In genomic region chr2:140808816-140809215, GRCh38 we compare ENCODE assay signal across 11 cellular contexts.
DNase-seq lines count a peak whose midpoint lies in the region; ATAC-seq, FAIRE-seq and TF ChIP-seq lines count a peak whose summit lies in the region.
"Had no signal": no experiment of that assay in that cellular context is flagged by ENCODE, and none has a peak within 500 bp of the region (broad histone marks: within the 10 kb centered on the region; RNA-seq: fewer than 3 reads in every experiment).

No MANE protein-coding gene starts in this region.

- DNase-seq in NCI-H526 (lab: John Stamatoyannopoulos, UW): peak; percentile 1 to 48
- no peak for DNase-seq in NCI-H526 treated with DMSO at 0.1 percent for 48 hours (lab: John Stamatoyannopoulos, UW)
- DNase-seq in NCI-H2029 treated with DMSO at 0.1 percent for 48 hours (lab: John Stamatoyannopoulos, UW): peak; percentile 18
- peak; percentile 11 for DNase-seq in iPS-NIHi7 (ENCODE audit: extremely low spot score)
- DNase-seq in small intestine: no peak
- DNase-seq in H54 (ENCODE audit: insufficient read length, low spot score): no peak
- DNase-seq in frontal cortex (ENCODE audit: low spot score in 2 of 2): no peak
- DNase-seq: activated T-cell treated with anti-CD3 and anti-CD28 coated beads, Interleukin-2, amount 50 U/mL, for 4 hours; pancreas had no signal

- no peaks in the 10 kb centered on the region for H3K36me3 ChIP-seq in small intestine (ENCODE audit: control insufficient read depth in 2 of 2, insufficient read depth in 2 of 2, low read length in 2 of 2)
- H3K36me3 ChIP-seq: pancreas, SJCRH30 had no signal

- H3K4me1 ChIP-seq in small intestine (ENCODE audit: control insufficient read depth in 2 of 2, insufficient read depth in 1 of 2, low read depth in 1 of 2, low read length in 1 of 2): no peaks in the 10 kb centered on the region
- H3K4me1 ChIP-seq: pancreas, SJCRH30 had no signal

- 76 to 85% (median 81%) methylated on average over 1 of the region's 1 CpG for WGBS in small intestine, 3 donors

- no peak overlapping the region for H3K4me3 ChIP-seq in small intestine (ENCODE audit: low read depth in 1 of 2, low read length in 2 of 2)
- H3K4me3 ChIP-seq: pancreas, SJCRH30 had no signal

- no peaks in the 10 kb centered on the region for H3K27me3 ChIP-seq in small intestine (ENCODE audit: control insufficient read depth in 2 of 2, insufficient read depth in 2 of 2, low read length in 2 of 2)
- H3K27me3 ChIP-seq: pancreas, SJCRH30 had no signal

- TF ChIP-seq POLR2A in H54 (IDR thresholded peaks at IDR 0.05; ENCODE audit: low read depth, low read length): no peak

- no peaks in the 10 kb centered on the region for H3K9me3 ChIP-seq in small intestine (ENCODE audit: control insufficient read depth, low read depth)
- H3K9me3 ChIP-seq: pancreas, SJCRH30 had no signal

- FAIRE-seq in small intestine (lab: Jason Lieb, UNC) (no peak), H54 (lab: Jason Lieb, UNC) (no peak), frontal cortex (lab: Jason Lieb, UNC) (no peak)
- FAIRE-seq: pancreas had no signal

- H3K27ac ChIP-seq in small intestine (ENCODE audit: low read depth in 1 of 2, low read length in 1 of 2): no peak overlapping the region
- H3K27ac ChIP-seq: pancreas, SJCRH30 had no signal

- ATAC-seq in HG02885 (IDR thresholded peaks at IDR 0.05; ENCODE audit: poor library complexity, unreplicated experiment): peak; percentile 85
- ATAC-seq: activated T-cell treated with anti-CD3 and anti-CD28 coated beads, Interleukin-2, amount 50 U/mL, for 4 hours; pancreas had no signal

Comparison
In these comparisons a context has a peak if more than half of its experiments do, and no peak if none do; other contexts are left out.
1. DNase-seq: peak in NCI-H526 (2 of 2), NCI-H2029 treated with DMSO at 0.1 percent for 48 hours (single experiment) and iPS-NIHi7 (single experiment); none in NCI-H526 treated with DMSO at 0.1 percent for 48 hours (single experiment), small intestine (single experiment), H54 (single experiment) and frontal cortex (0 of 2).